9 cellular contexts compared by ENCODE assay signal in genomic region chr19:19606686-19607085, GRCh38. TPM values are rescaled to one million over a fixed set of nuclear protein-coding genes. Genes with fewer than 3 reads are reported as not detected.
DNase-seq lines count a peak whose midpoint lies in the region; ATAC-seq and TF ChIP-seq lines count a peak whose summit lies in the region.
"Not testable (repeated sequence)": the region's sequence is repeated elsewhere in the genome, so short reads cannot be mapped to it uniquely, and the experiment has no call there.
"Had no signal": no experiment of that assay in that cellular context is flagged by ENCODE, and none has a peak within 500 bp of the region (broad histone marks: within the 10 kb centered on the region; RNA-seq: fewer than 3 reads in every experiment).

No MANE protein-coding gene starts in this region.

- H3K4me3 Mint-ChIP-seq in CD4-positive, alpha-beta T cell, result peak overlapping the region; percentile 77
- H3K4me3 Mint-ChIP-seq in T-cell, result peak overlapping the region in 2 of 3 donors; percentile 47 to 55
- H3K4me3 Mint-ChIP-seq in activated CD4-positive, alpha-beta memory T cell treated with anti-CD3 and anti-CD28 coated beads, Interleukin-2, amount 10 ng/mL, durations not matched to agents 7 days and 5 days, result peak overlapping the region; percentile 41
- H3K4me3 Mint-ChIP-seq in activated naive CD4-positive, alpha-beta T cell treated with anti-CD3 and anti-CD28 coated beads, Interleukin-2, amount 10 ng/mL, durations not matched to agents 7 days and 5 days, result peak overlapping the region; percentile 27

- H3K36me3 Mint-ChIP-seq in CD4-positive, alpha-beta T cell (ENCODE audit: low read depth), result peaks cover 33% of the 10 kb centered on the region
- peaks cover 22% of the 10 kb centered on the region for H3K36me3 Mint-ChIP-seq in T-cell
- peaks cover 55% of the 10 kb centered on the region for H3K36me3 Mint-ChIP-seq in activated CD4-positive, alpha-beta memory T cell treated with anti-CD3 and anti-CD28 coated beads, Interleukin-2, amount 10 ng/mL, durations not matched to agents 7 days and 5 days (ENCODE audit: low read depth)
- H3K36me3 Mint-ChIP-seq in activated naive CD4-positive, alpha-beta T cell treated with anti-CD3 and anti-CD28 coated beads, Interleukin-2, amount 10 ng/mL, durations not matched to agents 7 days and 5 days, result peaks cover 37% of the 10 kb centered on the region

- H3K4me3 ChIP-seq in Jurkat, Clone E6-1 (ENCODE audit: low read length), result peak overlapping the region; percentile 18; the same call in 1 of the 2 replicates
- not testable (repeated sequence) for H3K4me3 ChIP-seq in colonic mucosa; mucosa of rectum (ENCODE audit: low read length in 2 of 2); stomach

- H3K27me3 ChIP-seq in CD4-positive, alpha-beta T cell (ENCODE audit: control insufficient read depth, insufficient read depth, low read length); colonic mucosa; mucosa of rectum (ENCODE audit: control insufficient read depth in 2 of 2, insufficient read depth in 2 of 2, low read length in 2 of 2); stomach: not testable (repeated sequence)

- not testable (repeated sequence) for TF ChIP-seq EP300 in stomach (IDR thresholded peaks at IDR 0.05)

- H3K27me3 Mint-ChIP-seq in CD4-positive, alpha-beta T cell; T-cell; activated CD4-positive, alpha-beta memory T cell treated with anti-CD3 and anti-CD28 coated beads, Interleukin-2, amount 10 ng/mL, durations not matched to agents 7 days and 5 days; activated naive CD4-positive, alpha-beta T cell treated with anti-CD3 and anti-CD28 coated beads, Interleukin-2, amount 10 ng/mL, durations not matched to agents 7 days and 5 days: not testable (repeated sequence)

- peak overlapping the region; percentile 86 for H3K27ac Mint-ChIP-seq in CD4-positive, alpha-beta T cell
- H3K27ac Mint-ChIP-seq in T-cell, result peak overlapping the region; percentile 96 to 97
- peak overlapping the region; percentile 98 for H3K27ac Mint-ChIP-seq in activated CD4-positive, alpha-beta memory T cell treated with anti-CD3 and anti-CD28 coated beads, Interleukin-2, amount 10 ng/mL, durations not matched to agents 7 days and 5 days
- peak overlapping the region; percentile 94 for H3K27ac Mint-ChIP-seq in activated naive CD4-positive, alpha-beta T cell treated with anti-CD3 and anti-CD28 coated beads, Interleukin-2, amount 10 ng/mL, durations not matched to agents 7 days and 5 days

- H3K4me1 Mint-ChIP-seq in CD4-positive, alpha-beta T cell (ENCODE audit: low read depth), result peaks cover 62% of the 10 kb centered on the region
- H3K4me1 Mint-ChIP-seq in T-cell, result peaks cover 51 to 64% (median 61%) of the 10 kb centered on the region in 3 donors
- peaks cover 71% of the 10 kb centered on the region for H3K4me1 Mint-ChIP-seq in activated CD4-positive, alpha-beta memory T cell treated with anti-CD3 and anti-CD28 coated beads, Interleukin-2, amount 10 ng/mL, durations not matched to agents 7 days and 5 days
- peaks cover 70% of the 10 kb centered on the region for H3K4me1 Mint-ChIP-seq in activated naive CD4-positive, alpha-beta T cell treated with anti-CD3 and anti-CD28 coated beads, Interleukin-2, amount 10 ng/mL, durations not matched to agents 7 days and 5 days

- H3K9ac ChIP-seq in colonic mucosa (ENCODE audit: low read depth in 2 of 2, low read length in 2 of 2), result not testable (repeated sequence)
- H3K9ac ChIP-seq in mucosa of rectum (ENCODE audit: low read depth in 1 of 2, low read length in 2 of 2), result peak overlapping the region in 1 of 2 donors; percentile 39

- peak overlapping the region; percentile 66 for H3K27ac ChIP-seq in CD4-positive, alpha-beta T cell (ENCODE audit: low read depth, low read length)
- H3K27ac ChIP-seq in colonic mucosa, result peak overlapping the region; percentile 87
- H3K27ac ChIP-seq in mucosa of rectum (ENCODE audit: low read depth in 2 of 2, low read length in 2 of 2), result peak overlapping the region; percentile 83 to 84
- peak overlapping the region in 3 of 5 donors; percentile 34 to 67 (median 54) for H3K27ac ChIP-seq in stomach

- TF ChIP-seq POLR2A in stomach (IDR thresholded peaks at IDR 0.05), result not testable (repeated sequence)

- not testable (repeated sequence) for H3K4me1 ChIP-seq in colonic mucosa
- peaks cover 17 to 27% of the 10 kb centered on the region in 2 donors for H3K4me1 ChIP-seq in mucosa of rectum (ENCODE audit: control insufficient read depth in 2 of 2, insufficient read depth in 2 of 2, low read length in 2 of 2)
- H3K4me1 ChIP-seq in stomach, result peaks cover 0 to 11% (median 8%) of the 10 kb centered on the region in 4 donors

- not testable (repeated sequence) for ATAC-seq in CD4-positive, alpha-beta T cell (ENCODE audit: poor library complexity); T-cell (replicated peaks in 1 of 4)

- H3K9me3 ChIP-seq in CD4-positive, alpha-beta T cell (ENCODE audit: control insufficient read depth, low read length); colonic mucosa; mucosa of rectum (ENCODE audit: control insufficient read depth in 2 of 2, low read length in 2 of 2); stomach: not testable (repeated sequence)

- H3K9me3 Mint-ChIP-seq in CD4-positive, alpha-beta T cell; T-cell; activated CD4-positive, alpha-beta memory T cell treated with anti-CD3 and anti-CD28 coated beads, Interleukin-2, amount 10 ng/mL, durations not matched to agents 7 days and 5 days; activated naive CD4-positive, alpha-beta T cell treated with anti-CD3 and anti-CD28 coated beads, Interleukin-2, amount 10 ng/mL, durations not matched to agents 7 days and 5 days: not testable (repeated sequence)

- not testable (repeated sequence) for TF ChIP-seq CTCF in CD4-positive, alpha-beta T cell (IDR thresholded peaks at IDR 0.05); colonic mucosa (IDR thresholded peaks at IDR 0.05); stomach (IDR thresholded peaks at IDR 0.05)

- POLR2A ChIA-PET in CD4-positive, alpha-beta T cell (lab: Charles Lee), result interaction anchor here (0.6 to 2.1 kb wide), 8 partner anchors 13 to 126 kb away, joined by 3 to 6 read pairs (median 4); partner anchors contain the start of genes TSSK6 and ZNF14
- POLR2A ChIA-PET in T-cell (lab: Charles Lee), result interaction anchor here in 1 of 2 donors (1.2 kb wide), 1 partner anchor 12 kb away, joined by 3 read pairs; the partner anchor contains the start of gene PBX4
- POLR2A ChIA-PET in activated CD4-positive, alpha-beta memory T cell treated with anti-CD3 and anti-CD28 coated beads, Interleukin-2, amount 10 ng/mL, durations not matched to agents 7 days and 5 days (lab: Charles Lee), result interaction anchor here (1.1 to 11.6 kb wide), 11 partner anchors 10 to 92 kb away, joined by 3 to 118 read pairs (median 5); partner anchors contain the start of genes NDUFA13, PBX4, TSSK6 and ZNF101

- DNase-seq in CD4-positive, alpha-beta T cell; Jurkat, Clone E6-1 (ENCODE audit: low read depth, low spot score); T-cell; activated CD4-positive, alpha-beta memory T cell treated with anti-CD3 and anti-CD28 coated beads, Interleukin-2, amount 10 ng/mL, durations not matched to agents 7 days and 5 days; activated naive CD4-positive, alpha-beta T cell treated with anti-CD3 and anti-CD28 coated beads, Interleukin-2, amount 10 ng/mL, durations not matched to agents 7 days and 5 days; colonic mucosa; stomach: not testable (repeated sequence)

- intact Hi-C loops in CD4-positive, alpha-beta T cell (cut with DNase I, micrococcal nuclease), result loop anchor here in 1 of 2 experiments (1.0 to 2.0 kb wide), 2 partner anchors 8 to 16 kb away; no protein-coding TSS in a partner anchor
- intact Hi-C loops in colonic mucosa (cut with DNase I); stomach (cut with DNase I; ENCODE audit: low total_unique reads): not testable (repeated sequence)

- WGBS in stomach, 5 donors, result 90 to 96% (median 94%) methylated on average over 8 of the region's 8 CpGs

- H3K36me3 ChIP-seq in colonic mucosa; mucosa of rectum (ENCODE audit: control insufficient read depth in 2 of 2, insufficient read depth in 2 of 2, low read length in 2 of 2); stomach: not testable (repeated sequence)

- CTCF ChIA-PET in CD4-positive, alpha-beta T cell (lab: Charles Lee), result interaction anchor here (1.1 to 2.6 kb wide), 8 partner anchors 8 to 74 kb away, joined by 4 to 20 read pairs (median 6); partner anchors contain the start of gene GMIP
- CTCF ChIA-PET in T-cell (lab: Charles Lee), result interaction anchor here in 1 of 2 donors (1.2 kb wide), 1 partner anchor 15 kb away, joined by 7 read pairs; no protein-coding TSS in a partner anchor
- CTCF ChIA-PET in activated CD4-positive, alpha-beta memory T cell treated with anti-CD3 and anti-CD28 coated beads, Interleukin-2, amount 10 ng/mL, durations not matched to agents 7 days and 5 days (lab: Charles Lee), result interaction anchor here (0.9 to 2.9 kb wide), 7 partner anchors 9 to 75 kb away, joined by 3 to 16 read pairs (median 6); partner anchors contain the start of genes GMIP and PBX4
- CTCF ChIA-PET in activated naive CD4-positive, alpha-beta T cell treated with anti-CD3 and anti-CD28 coated beads, Interleukin-2, amount 10 ng/mL, durations not matched to agents 7 days and 5 days (lab: Charles Lee), result interaction anchor here (1.0 to 1.9 kb wide), 4 partner anchors 37 to 75 kb away, joined by 3 to 7 read pairs (median 3); partner anchors contain the start of gene GMIP

RNA-seq across cellular contexts. Expression of gene PBX4, which starts 11.8 kb away (rescaled TPM):
- 10 to 100 TPM; 50.1 to 51.8 TPM for total RNA-seq in CD4-positive, alpha-beta T cell
- polyA plus RNA-seq in Jurkat, Clone E6-1 (2012; ENCODE audit: insufficient read depth, insufficient read length), result 11.5 TPM
- total RNA-seq in T-cell, result 10 to 100 TPM; 40.9 to 48.3 (median 42.7) TPM
- 10 to 100 TPM; 49.0 to 55.6 TPM for total RNA-seq in activated CD4-positive, alpha-beta memory T cell treated with anti-CD3 and anti-CD28 coated beads, Interleukin-2, amount 10 ng/mL, durations not matched to agents 7 days and 5 days
- 1 to 10 TPM; 2.3 to 4.9 TPM for total RNA-seq in colonic mucosa
- total RNA-seq in stomach, result 10 to 100 TPM in 2 of 5 donors, 1 to 10 TPM in 2, not detected in 1; 2.0 to 60.7 (median 17.5) TPM
- 1 to 10 TPM; 2.9 to 4.9 (median 2.9) TPM for polyA plus RNA-seq in stomach
- total RNA-seq: Right ventricle myocardium superior had no signal

RNA-seq across cellular contexts. Expression of gene LPAR2, which starts 21.3 kb away (rescaled TPM):
- 10 to 100 TPM; 85.9 to 93.7 TPM for total RNA-seq in CD4-positive, alpha-beta T cell
- 15.5 TPM for polyA plus RNA-seq in Jurkat, Clone E6-1 (2012; ENCODE audit: insufficient read depth, insufficient read length)
- 100 to 1,000 TPM in 1 of 5 donors, 10 to 100 TPM in 4; 78.3 to 106 (median 82.4) TPM for total RNA-seq in T-cell
- total RNA-seq in activated CD4-positive, alpha-beta memory T cell treated with anti-CD3 and anti-CD28 coated beads, Interleukin-2, amount 10 ng/mL, durations not matched to agents 7 days and 5 days, result 10 to 100 TPM; 43.2 to 46.2 TPM
- total RNA-seq in colonic mucosa, result 10 to 100 TPM; 16.6 to 22.6 TPM
- 100 to 1,000 TPM in 1 of 5 donors, 10 to 100 TPM in 2, 1 to 10 TPM in 2; 4.1 to 156 (median 25.9) TPM for total RNA-seq in stomach
- polyA plus RNA-seq in stomach, result 10 to 100 TPM; 14.4 to 23.0 (median 15.0) TPM

RNA-seq across cellular contexts. Expression of gene GMIP, which starts 36.8 kb away (rescaled TPM):
- 10 to 100 TPM; 89.6 to 97.0 TPM for total RNA-seq in CD4-positive, alpha-beta T cell
- 21.2 TPM for polyA plus RNA-seq in Jurkat, Clone E6-1 (2012; ENCODE audit: insufficient read depth, insufficient read length)
- total RNA-seq in T-cell (100 to 1,000 TPM in 4 of 5 donors, 10 to 100 TPM in 1; 99.5 to 148 (median 133) TPM), colonic mucosa (10 to 100 TPM; 31.4 to 32.2 TPM), stomach (10 to 100 TPM in 4 of 5 donors, 1 to 10 TPM in 1; 5.3 to 96.2 (median 35.0) TPM)
- total RNA-seq in activated CD4-positive, alpha-beta memory T cell treated with anti-CD3 and anti-CD28 coated beads, Interleukin-2, amount 10 ng/mL, durations not matched to agents 7 days and 5 days, result 100 to 1,000 TPM; 111 to 112 TPM
- 10 to 100 TPM in 2 of 3 donors, 1 to 10 TPM in 1; 5.2 to 11.9 (median 10.3) TPM for polyA plus RNA-seq in stomach

RNA-seq across cellular contexts. Expression of gene ATP13A1, which starts 56.8 kb away (rescaled TPM):
- total RNA-seq in CD4-positive, alpha-beta T cell, result 10 to 100 TPM; 84.8 to 87.6 TPM
- 52.1 TPM for polyA plus RNA-seq in Jurkat, Clone E6-1 (2012; ENCODE audit: insufficient read depth, insufficient read length)
- total RNA-seq in T-cell (100 to 1,000 TPM in 3 of 5 donors, 10 to 100 TPM in 2; 80.4 to 170 (median 156) TPM), colonic mucosa (10 to 100 TPM; 46.0 to 77.4 TPM), stomach (100 to 1,000 TPM in 3 of 5 donors, 10 to 100 TPM in 2; 30.1 to 451 (median 204) TPM)
- 100 to 1,000 TPM; 102 to 107 TPM for total RNA-seq in activated CD4-positive, alpha-beta memory T cell treated with anti-CD3 and anti-CD28 coated beads, Interleukin-2, amount 10 ng/mL, durations not matched to agents 7 days and 5 days
- 10 to 100 TPM; 17.3 to 35.4 (median 25.1) TPM for polyA plus RNA-seq in stomach

Comparison
In these comparisons a context has a peak if more than half of its experiments do, and no peak if none do; other contexts are left out.
1. H3K4me3 Mint-ChIP-seq: peak in every context shown above with its lines; median percentile 77 in CD4-positive, alpha-beta T cell; 51 in T-cell; 41 in activated CD4-positive, alpha-beta memory T cell treated with anti-CD3 and anti-CD28 coated beads, Interleukin-2, amount 10 ng/mL, durations not matched to agents 7 days and 5 days; 27 in activated naive CD4-positive, alpha-beta T cell treated with anti-CD3 and anti-CD28 coated beads, Interleukin-2, amount 10 ng/mL, durations not matched to agents 7 days and 5 days.